8 cellular contexts compared by ENCODE assay signal in genomic region chr10:11472158-11472753, GRCh38.
DNase-seq lines count a peak whose midpoint lies in the region; ATAC-seq, FAIRE-seq and TF ChIP-seq lines count a peak whose summit lies in the region.

No MANE protein-coding gene starts in this region.

- TF ChIP-seq CTCF in CD4-positive, alpha-beta T cell (IDR thresholded peaks at IDR 0.05), result peak; percentile 95

- H3K9me3 ChIP-seq in CD4-positive, alpha-beta T cell (ENCODE audit: control insufficient read depth, low read length), result no peaks in the 10 kb centered on the region
- H3K9me3 ChIP-seq in aorta (ENCODE audit: control insufficient read depth, low read length), result no peaks in the 10 kb centered on the region

- peak; percentile 52 to 75 (median 66) for DNase-seq in CD4-positive, alpha-beta T cell
- DNase-seq in HTR-8/SVneo (ENCODE audit: insufficient read length, low spot score) (peak; percentile 63), SHP77 (lab: John Stamatoyannopoulos, UW) (peak; percentile 19 to 38), Right ventricle myocardium superior (peak; percentile 73), putamen (ENCODE audit: low spot score) (peak; percentile 56), aorta (no peak)
- DNase-seq in activated naive CD4-positive, alpha-beta T cell treated with Interleukin-2 at 50 U/mL for 16 hours, result peak; percentile 71

- no peak overlapping the region for H3K4me3 Mint-ChIP-seq in CD4-positive, alpha-beta T cell

- no peak for FAIRE-seq in HTR-8/SVneo (lab: Jason Lieb, UNC)

- no peaks in the 10 kb centered on the region for H3K27me3 ChIP-seq in CD4-positive, alpha-beta T cell (ENCODE audit: control insufficient read depth, insufficient read depth, low read length)
- no peaks in the 10 kb centered on the region for H3K27me3 ChIP-seq in aorta (ENCODE audit: control insufficient read depth in 1 of 2, insufficient read depth in 2 of 2, low read length in 1 of 2)

- H3K36me3 ChIP-seq in aorta (ENCODE audit: control insufficient read depth in 1 of 2, insufficient read depth in 2 of 2, low read length in 1 of 2), result no peaks in the 10 kb centered on the region

- no peaks in the 10 kb centered on the region for H3K36me3 Mint-ChIP-seq in CD4-positive, alpha-beta T cell (ENCODE audit: low read depth)

- no peaks in the 10 kb centered on the region for H3K27me3 Mint-ChIP-seq in CD4-positive, alpha-beta T cell

- peak; percentile 98 for ATAC-seq in CD4-positive, alpha-beta T cell (ENCODE audit: poor library complexity)
- ATAC-seq in GM19351 (IDR thresholded peaks at IDR 0.05; ENCODE audit: unreplicated experiment), result peak; percentile 91
- peak; percentile 94 for ATAC-seq in Right ventricle myocardium superior (ENCODE audit: poor library complexity)
- peak; percentile 81 for ATAC-seq in aorta (ENCODE audit: low FRiP score)

- H3K4me1 Mint-ChIP-seq in CD4-positive, alpha-beta T cell (ENCODE audit: low read depth), result no peaks in the 10 kb centered on the region

- intact Hi-C loops in CD4-positive, alpha-beta T cell (cut with DNase I, micrococcal nuclease), result loop anchor here (1.0 to 10.0 kb wide), 5 partner anchors 140 to 359 kb away; no protein-coding TSS in a partner anchor
- intact Hi-C loops in Right ventricle myocardium superior (cut with DNase I), result no loop called here
- intact Hi-C loops in aorta (cut with DNase I), result loop anchor here in 1 of 2 donors (2.0 kb wide), 1 partner anchor 47 kb away; no protein-coding TSS in a partner anchor

- POLR2A ChIA-PET in CD4-positive, alpha-beta T cell (lab: Charles Lee), result no interaction called here

- WGBS in aorta, 2 donors, result 61 to 69% methylated on average over 8 of the region's 8 CpGs

- no peaks in the 10 kb centered on the region for H3K4me1 ChIP-seq in aorta (ENCODE audit: control insufficient read depth in 1 of 2, insufficient read depth in 2 of 2, low read length in 2 of 2)

- H3K4me3 ChIP-seq in aorta (ENCODE audit: low read length in 2 of 2), result no peak overlapping the region

- H3K27ac ChIP-seq in CD4-positive, alpha-beta T cell (ENCODE audit: low read depth, low read length), result no peak overlapping the region
- H3K27ac ChIP-seq in aorta (ENCODE audit: low read depth in 1 of 2, low read length in 2 of 2), result no peak overlapping the region

- H3K27ac Mint-ChIP-seq in CD4-positive, alpha-beta T cell, result no peak overlapping the region

- CTCF ChIA-PET in CD4-positive, alpha-beta T cell (lab: Charles Lee), result no interaction called here

- H3K9me3 Mint-ChIP-seq in CD4-positive, alpha-beta T cell, result no peaks in the 10 kb centered on the region

Comparison
In these comparisons a context has a peak if more than half of its experiments do, and no peak if none do; other contexts are left out.
1. DNase-seq: peak in CD4-positive, alpha-beta T cell (10 of 10), HTR-8/SVneo (single experiment), SHP77 (2 of 2), activated naive CD4-positive, alpha-beta T cell treated with Interleukin-2 at 50 U/mL for 16 hours (single experiment), Right ventricle myocardium superior (single experiment) and putamen (single experiment); none in aorta (0 of 2).
2. Peak in every context shown above with its lines, with median percentiles within 50 percentile points of each other: ATAC-seq.